In the genomic region with DNA sequence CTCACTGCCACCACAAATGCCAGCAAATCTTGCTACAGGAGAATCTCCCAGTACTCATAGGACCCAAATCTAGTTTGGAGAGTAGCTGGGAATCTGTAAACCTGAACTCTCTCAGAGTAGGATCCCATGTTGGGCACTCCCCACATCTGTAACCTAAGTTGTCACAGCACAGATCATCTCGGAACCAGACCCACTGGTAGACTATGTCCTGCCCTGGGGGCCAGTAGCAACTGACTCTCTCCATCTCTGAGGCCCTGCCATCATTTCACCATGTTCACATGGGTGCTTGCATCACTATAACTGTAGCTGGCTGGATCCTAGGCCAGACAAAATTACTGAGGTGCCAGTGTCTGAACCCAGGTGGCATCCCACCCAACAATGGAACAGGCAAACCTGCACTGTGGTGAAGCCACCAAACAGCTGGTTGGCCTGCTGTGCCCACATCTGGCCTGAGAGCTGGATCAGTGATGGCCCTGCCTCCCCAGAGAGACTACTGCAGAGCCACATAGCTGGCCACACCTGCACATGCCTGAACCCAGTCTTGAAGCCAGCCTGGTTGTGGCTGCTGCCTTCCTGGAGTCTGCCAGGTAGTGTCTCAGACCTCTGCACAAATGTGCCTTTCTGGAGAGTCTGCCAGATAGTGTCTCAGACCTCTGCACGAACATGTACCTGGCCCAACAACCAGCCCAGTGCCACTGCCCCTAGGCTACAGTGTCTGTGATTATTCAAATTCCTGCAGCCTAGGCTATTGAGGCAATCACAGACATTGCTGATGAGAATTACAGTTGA, we compare ENCODE assay signal across 1 cellular context.
TF ChIP-seq lines count a peak whose summit lies in the region.

No MANE protein-coding gene starts in this region.

TF ChIP-seq in WTC11, 78 proteins besides CTCF, POLR2A, EP300 and RAD21 (continued from another document):
- TF ChIP-seq AFF4 (CRISPR knock-in tag; IDR thresholded peaks at IDR 0.05; ENCODE audit: borderline replicate concordance) (no peak), ZNF281 (CRISPR knock-in tag; IDR thresholded peaks at IDR 0.05) (no peak), NR3C1 (CRISPR knock-in tag; conservative IDR thresholded peaks at IDR 0.05; ENCODE audit: low read depth) (no peak), KAT7 (CRISPR knock-in tag; IDR thresholded peaks at IDR 0.05; ENCODE audit: borderline replicate concordance) (no peak), CBFB (CRISPR knock-in tag; IDR thresholded peaks at IDR 0.05; ENCODE audit: low read depth) (no peak), TEAD4 (CRISPR knock-in tag; IDR thresholded peaks at IDR 0.05) (no peak), FOXP1 (CRISPR knock-in tag; IDR thresholded peaks at IDR 0.05; ENCODE audit: borderline replicate concordance) (no peak), CREM (CRISPR knock-in tag; IDR thresholded peaks at IDR 0.05) (no peak)
- TF ChIP-seq, protein P1, sequence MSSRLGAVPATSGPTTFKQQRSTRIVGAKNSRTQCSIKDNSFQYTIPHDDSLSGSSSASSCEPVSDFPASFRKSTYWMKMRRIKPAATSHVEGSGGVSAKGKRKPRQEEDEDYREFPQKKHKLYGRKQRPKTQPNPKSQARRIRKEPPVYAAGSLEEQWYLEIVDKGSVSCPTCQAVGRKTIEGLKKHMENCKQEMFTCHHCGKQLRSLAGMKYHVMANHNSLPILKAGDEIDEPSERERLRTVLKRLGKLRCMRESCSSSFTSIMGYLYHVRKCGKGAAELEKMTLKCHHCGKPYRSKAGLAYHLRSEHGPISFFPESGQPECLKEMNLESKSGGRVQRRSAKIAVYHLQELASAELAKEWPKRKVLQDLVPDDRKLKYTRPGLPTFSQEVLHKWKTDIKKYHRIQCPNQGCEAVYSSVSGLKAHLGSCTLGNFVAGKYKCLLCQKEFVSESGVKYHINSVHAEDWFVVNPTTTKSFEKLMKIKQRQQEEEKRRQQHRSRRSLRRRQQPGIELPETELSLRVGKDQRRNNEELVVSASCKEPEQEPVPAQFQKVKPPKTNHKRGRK (CRISPR knock-in tag; IDR thresholded peaks at IDR 0.05; ENCODE audit: borderline replicate concordance), result no peak
- TF ChIP-seq, protein P2, sequence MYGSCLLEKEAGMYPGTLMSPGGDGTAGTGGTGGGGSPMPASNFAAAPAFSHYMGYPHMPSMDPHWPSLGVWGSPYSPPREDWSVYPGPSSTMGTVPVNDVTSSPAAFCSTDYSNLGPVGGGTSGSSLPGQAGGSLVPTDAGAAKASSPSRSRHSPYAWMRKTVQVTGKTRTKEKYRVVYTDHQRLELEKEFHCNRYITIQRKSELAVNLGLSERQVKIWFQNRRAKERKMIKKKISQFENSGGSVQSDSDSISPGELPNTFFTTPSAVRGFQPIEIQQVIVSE (CRISPR knock-in tag; IDR thresholded peaks at IDR 0.05; ENCODE audit: borderline replicate concordance), result no peak
